28 cellular contexts compared by ENCODE assay signal in genomic region chr15:100892013-100892355, GRCh38. TPM values are rescaled to one million over a fixed set of nuclear protein-coding genes. Genes with fewer than 3 reads are reported as not detected.
DNase-seq lines count a peak whose midpoint lies in the region; ATAC-seq and TF ChIP-seq lines count a peak whose summit lies in the region.
"Had no signal": no experiment of that assay in that cellular context is flagged by ENCODE, and none has a peak within 500 bp of the region (broad histone marks: within the 10 kb centered on the region; RNA-seq: fewer than 3 reads in every experiment).

No MANE protein-coding gene starts in this region.

- H3K27me3 ChIP-seq in osteoblast (ENCODE audit: insufficient read depth, low read length): no peaks in the 10 kb centered on the region
- H3K27me3 ChIP-seq: BE2C had no signal

- ATAC-seq in GM18868 (IDR thresholded peaks at IDR 0.05; ENCODE audit: unreplicated experiment) (no peak), HG02973 (IDR thresholded peaks at IDR 0.05; ENCODE audit: unreplicated experiment) (no peak)
- ATAC-seq: GM12878, K562, Panc1 had no signal

- no peak for DNase-seq in osteoblast (ENCODE audit: insufficient read length, low spot score, missing footprints)
- no peak for DNase-seq in DMS53 (lab: John Stamatoyannopoulos, UW)
- no peak for DNase-seq in amniotic stem cell (lab: John Stamatoyannopoulos, UW)
- DNase-seq: BE2C; CD4-positive, CD25-positive, alpha-beta regulatory T cell; DMS79; GDM1; Kasumi-1; NCI-H1092 treated with DMSO at 0.1 percent for 48 hours; NCI-H1436; NCI-H187; NCI-H2081 treated with DMSO at 0.1 percent for 48 hours; NCI-H2171; NCI-H226; NCI-H510A; NCI-H69; SHP77 treated with DMSO at 0.1 percent for 48 hours had no signal

- H3K79me2 ChIP-seq in osteoblast (ENCODE audit: insufficient read depth, low read length): no peaks in the 10 kb centered on the region

- H3K36me3 ChIP-seq in mesodermal cell (ENCODE audit: control insufficient read depth, insufficient read depth, low read length): no peaks in the 10 kb centered on the region
- H3K36me3 ChIP-seq in osteoblast (ENCODE audit: insufficient read depth, low read length): no peaks in the 10 kb centered on the region
- H3K36me3 ChIP-seq: BE2C had no signal

- H3K9me3 ChIP-seq in mesodermal cell (ENCODE audit: control insufficient read depth, low read length) (no peaks in the 10 kb centered on the region), osteoblast (ENCODE audit: low read depth, low read length) (no peaks in the 10 kb centered on the region)
- H3K9me3 ChIP-seq: BE2C had no signal

- 71 to 83% methylated on average over 3 to 4 of the region's 6 CpGs for WGBS in mesodermal cell (ENCODE audit: insufficient coverage in 2 of 2), 2 experiments

- H3K4me2 ChIP-seq in osteoblast (ENCODE audit: insufficient read depth, low read length): peak overlapping the region; percentile 40

- no peaks in the 10 kb centered on the region for H4K20me1 ChIP-seq in osteoblast (ENCODE audit: insufficient read depth, low read length)

- H3K4me1 ChIP-seq in mesodermal cell (ENCODE audit: control insufficient read depth, insufficient read depth, low read length, poor library complexity, severe bottlenecking) (peaks cover 33% of the 10 kb centered on the region), osteoblast (ENCODE audit: insufficient read depth, low read length) (peaks cover 24% of the 10 kb centered on the region)
- H3K4me1 ChIP-seq: BE2C had no signal

- TF ChIP-seq CTCF in C4-2B (conservative IDR thresholded peaks at IDR 0.05): no peak
- TF ChIP-seq CTCF in VCaP (conservative IDR thresholded peaks at IDR 0.05): no peak
- TF ChIP-seq CTCF in osteoblast (IDR thresholded peaks at IDR 0.05; ENCODE audit: extremely low read depth, low read depth, low read length): no peak

- H3K4me3 ChIP-seq in mesodermal cell (ENCODE audit: extremely low read depth, insufficient read depth, low read length, poor library complexity, severe bottlenecking): no peak overlapping the region
- peak overlapping the region; percentile 9 for H3K4me3 ChIP-seq in osteoblast (ENCODE audit: insufficient read depth, low read length)
- H3K4me3 ChIP-seq: GM12878, K562, SK-N-MC had no signal

- H3K27ac ChIP-seq in C4-2B (peak overlapping the region; percentile 85; the same call in 1 of the 2 replicates), VCaP (peak overlapping the region; percentile 98; the same call in 1 of the 2 replicates), mesodermal cell (ENCODE audit: low read depth, low read length, severe bottlenecking) (peak overlapping the region; percentile 4), osteoblast (ENCODE audit: low read depth, low read length) (no peak overlapping the region)
- H3K27ac ChIP-seq: 22Rv1, RWPE1, SK-N-MC had no signal

- H2AFZ ChIP-seq in osteoblast (ENCODE audit: low read length): peak overlapping the region; percentile 66

RNA-seq across cellular contexts. Expression of gene ALDH1A3, which starts 12.4 kb away (rescaled TPM):
- polyA plus RNA-seq in mesodermal cell (2013, experiment 1 of 2): 2.2 TPM
- polyA plus RNA-seq in mesodermal cell (2013, experiment 2 of 2): 1.5 TPM
- 54.6 and 61.6 TPM in 2 replicates for total RNA-seq in osteoblast
- total RNA-seq: CD4-positive, CD25-positive, alpha-beta regulatory T cell had no signal
- polyA plus RNA-seq: CD4-positive, CD25-positive, alpha-beta regulatory T cell; K562 had no signal

RNA-seq across cellular contexts. Expression of gene LRRK1, which starts 27.2 kb away (rescaled TPM):
- 0.59 TPM for polyA plus RNA-seq in mesodermal cell (2013, experiment 1 of 2)
- 0.76 TPM for polyA plus RNA-seq in mesodermal cell (2013, experiment 2 of 2)
- total RNA-seq in osteoblast: 14.1 and 15.2 TPM in 2 replicates
